8 cellular contexts compared by ENCODE assay signal in genomic region chr1:147241955-147242448, GRCh38. TPM values are rescaled to one million over a fixed set of nuclear protein-coding genes. Genes with fewer than 3 reads are reported as not detected.
DNase-seq lines count a peak whose midpoint lies in the region; ATAC-seq lines count a peak whose summit lies in the region.

No MANE protein-coding gene starts in this region.

- H3K9me3 ChIP-seq in HUES6 (ENCODE audit: control insufficient read depth, insufficient read depth, low read depth, low read length) (peaks cover 8% of the 10 kb centered on the region), iPS-15b (ENCODE audit: control insufficient read depth, insufficient read depth, low read length) (no peaks in the 10 kb centered on the region)

- H3K4me1 ChIP-seq in HUES6 (ENCODE audit: control insufficient read depth, insufficient read depth, low read length): peaks cover 27% of the 10 kb centered on the region
- peaks cover 4% of the 10 kb centered on the region for H3K4me1 ChIP-seq in iPS-15b (ENCODE audit: control insufficient read depth, insufficient read depth, low read length)

- no peaks in the 10 kb centered on the region for H3K27me3 ChIP-seq in HUES6 (ENCODE audit: control insufficient read depth, insufficient read depth, low read length)
- H3K27me3 ChIP-seq in iPS-15b (ENCODE audit: control insufficient read depth, insufficient read depth, low read length): peaks cover 4% of the 10 kb centered on the region

- intact Hi-C loops in activated T-helper 1 cell treated with anti-CD3 and anti-CD28 coated beads, Interleukin-12 subunit alpha, Interleukin-12 subunit beta, Interleukin-2, Interleukin-4 antibody, amounts not matched to agents 30 ng/mL and 10 ng/mL and 1 ng/mL, durations not matched to agents 14 hours and 24 hours and 36 hours (cut with micrococcal nuclease): loop anchor here (1.0 to 10.0 kb wide), 3 partner anchors 70 to 1093 kb away; partner anchors contain the start of genes BCL9 and PRKAB2
- intact Hi-C loops in posterior vena cava (cut with DNase I): loop anchor here (2.0 to 5.0 kb wide), 3 partner anchors 69 to 155 kb away; partner anchors contain the start of gene PRKAB2 (in 2 of the 2)

- H3K4me3 Mint-ChIP-seq in activated T-helper 1 cell treated with anti-CD3 and anti-CD28 coated beads, Interleukin-12 subunit alpha, Interleukin-12 subunit beta, Interleukin-2, Interleukin-4 antibody, amounts not matched to agents 30 ng/mL and 10 ng/mL and 1 ng/mL, durations not matched to agents 14 hours and 24 hours and 36 hours: peak overlapping the region; percentile 91
- H3K4me3 Mint-ChIP-seq in stimulated activated memory B cell treated with anti-CD40 and anti-IgM and Interleukin-4, amounts not matched to agents 10 μg/mL and 1 μg/mL and 100 μg/mL, for 72 hours: peak overlapping the region; percentile 87

- peaks cover 37% of the 10 kb centered on the region for H3K4me1 Mint-ChIP-seq in activated T-helper 1 cell treated with anti-CD3 and anti-CD28 coated beads, Interleukin-12 subunit alpha, Interleukin-12 subunit beta, Interleukin-2, Interleukin-4 antibody, amounts not matched to agents 30 ng/mL and 10 ng/mL and 1 ng/mL, durations not matched to agents 14 hours and 24 hours and 36 hours (ENCODE audit: low read depth)
- H3K4me1 Mint-ChIP-seq in stimulated activated memory B cell treated with anti-CD40 and anti-IgM and Interleukin-4, amounts not matched to agents 10 μg/mL and 1 μg/mL and 100 μg/mL, for 72 hours: peaks cover 33% of the 10 kb centered on the region

- peak overlapping the region; percentile 94 for H3K27ac Mint-ChIP-seq in activated T-helper 1 cell treated with anti-CD3 and anti-CD28 coated beads, Interleukin-12 subunit alpha, Interleukin-12 subunit beta, Interleukin-2, Interleukin-4 antibody, amounts not matched to agents 30 ng/mL and 10 ng/mL and 1 ng/mL, durations not matched to agents 14 hours and 24 hours and 36 hours
- peak overlapping the region; percentile 85 for H3K27ac Mint-ChIP-seq in stimulated activated memory B cell treated with anti-CD40 and anti-IgM and Interleukin-4, amounts not matched to agents 10 μg/mL and 1 μg/mL and 100 μg/mL, for 72 hours

- H3K9me3 Mint-ChIP-seq in activated T-helper 1 cell treated with anti-CD3 and anti-CD28 coated beads, Interleukin-12 subunit alpha, Interleukin-12 subunit beta, Interleukin-2, Interleukin-4 antibody, amounts not matched to agents 30 ng/mL and 10 ng/mL and 1 ng/mL, durations not matched to agents 14 hours and 24 hours and 36 hours: no peaks in the 10 kb centered on the region
- no peaks in the 10 kb centered on the region for H3K9me3 Mint-ChIP-seq in stimulated activated memory B cell treated with anti-CD40 and anti-IgM and Interleukin-4, amounts not matched to agents 10 μg/mL and 1 μg/mL and 100 μg/mL, for 72 hours

- no peak overlapping the region for H3K27ac ChIP-seq in HUES6 (ENCODE audit: low read depth, low read length)

- H3K9ac ChIP-seq in HUES6 (ENCODE audit: low read length) (no peak overlapping the region), iPS-15b (ENCODE audit: low read depth, low read length) (no peak overlapping the region)

- H3K36me3 Mint-ChIP-seq in activated T-helper 1 cell treated with anti-CD3 and anti-CD28 coated beads, Interleukin-12 subunit alpha, Interleukin-12 subunit beta, Interleukin-2, Interleukin-4 antibody, amounts not matched to agents 30 ng/mL and 10 ng/mL and 1 ng/mL, durations not matched to agents 14 hours and 24 hours and 36 hours (ENCODE audit: low read depth): peaks cover 12% of the 10 kb centered on the region
- H3K36me3 Mint-ChIP-seq in stimulated activated memory B cell treated with anti-CD40 and anti-IgM and Interleukin-4, amounts not matched to agents 10 μg/mL and 1 μg/mL and 100 μg/mL, for 72 hours: peaks cover 12% of the 10 kb centered on the region

- H3K27me3 Mint-ChIP-seq in activated T-helper 1 cell treated with anti-CD3 and anti-CD28 coated beads, Interleukin-12 subunit alpha, Interleukin-12 subunit beta, Interleukin-2, Interleukin-4 antibody, amounts not matched to agents 30 ng/mL and 10 ng/mL and 1 ng/mL, durations not matched to agents 14 hours and 24 hours and 36 hours (ENCODE audit: insufficient read depth): no peaks in the 10 kb centered on the region
- no peaks in the 10 kb centered on the region for H3K27me3 Mint-ChIP-seq in stimulated activated memory B cell treated with anti-CD40 and anti-IgM and Interleukin-4, amounts not matched to agents 10 μg/mL and 1 μg/mL and 100 μg/mL, for 72 hours

- peaks cover 4% of the 10 kb centered on the region; the same call in 1 of the 2 replicates for H3K36me3 ChIP-seq in HUES6 (ENCODE audit: control insufficient read depth, insufficient read depth, low read length)
- no peaks in the 10 kb centered on the region for H3K36me3 ChIP-seq in iPS-15b (ENCODE audit: control insufficient read depth, insufficient read depth, low read length)

- ATAC-seq in stimulated activated memory B cell treated with anti-CD40 and anti-IgM and Interleukin-4, amounts not matched to agents 10 μg/mL and 1 μg/mL and 100 μg/mL, for 72 hours: no peak
- ATAC-seq in HG03025 (IDR thresholded peaks at IDR 0.05; ENCODE audit: low FRiP score, unreplicated experiment) (no peak), GM19452 (IDR thresholded peaks at IDR 0.05; ENCODE audit: unreplicated experiment) (no peak)

- DNase-seq in activated T-helper 1 cell treated with anti-CD3 and anti-CD28 coated beads, Interleukin-12 subunit alpha, Interleukin-12 subunit beta, Interleukin-2, Interleukin-4 antibody, amounts not matched to agents 30 ng/mL and 10 ng/mL and 1 ng/mL, durations not matched to agents 14 hours and 24 hours and 36 hours (ENCODE audit: low spot score): no peak
- no peak for DNase-seq in posterior vena cava (ENCODE audit: low spot score)
- DNase-seq in NCI-H510A treated with DMSO at 0.1 percent for 48 hours (lab: John Stamatoyannopoulos, UW): no peak

- peak overlapping the region; percentile 83 for H3K4me3 ChIP-seq in HUES6 (ENCODE audit: low read depth, low read length)
- H3K4me3 ChIP-seq in iPS-15b (ENCODE audit: low read depth, low read length): peak overlapping the region; percentile 81

RNA-seq across cellular contexts. Expression of gene CHD1L, which starts 0.5 kb away (rescaled TPM):
- total RNA-seq in activated T-helper 1 cell treated with anti-CD3 and anti-CD28 coated beads, Interleukin-12 subunit alpha, Interleukin-12 subunit beta, Interleukin-2, Interleukin-4 antibody, amounts not matched to agents 30 ng/mL and 10 ng/mL and 1 ng/mL, durations not matched to agents 14 hours and 24 hours and 36 hours: 67.6 and 75.1 TPM in 2 replicates
- 10 to 100 TPM; 36.4 to 38.9 TPM for total RNA-seq in posterior vena cava

RNA-seq across cellular contexts. Expression of gene FMO5, which starts 16.9 kb away (rescaled TPM):
- total RNA-seq in activated T-helper 1 cell treated with anti-CD3 and anti-CD28 coated beads, Interleukin-12 subunit alpha, Interleukin-12 subunit beta, Interleukin-2, Interleukin-4 antibody, amounts not matched to agents 30 ng/mL and 10 ng/mL and 1 ng/mL, durations not matched to agents 14 hours and 24 hours and 36 hours: 0.17 TPM in 1 of 2 replicates, not detected in the other
- total RNA-seq in posterior vena cava: 1 to 10 TPM; 2.4 to 3.1 TPM
